In the genomic region with DNA sequence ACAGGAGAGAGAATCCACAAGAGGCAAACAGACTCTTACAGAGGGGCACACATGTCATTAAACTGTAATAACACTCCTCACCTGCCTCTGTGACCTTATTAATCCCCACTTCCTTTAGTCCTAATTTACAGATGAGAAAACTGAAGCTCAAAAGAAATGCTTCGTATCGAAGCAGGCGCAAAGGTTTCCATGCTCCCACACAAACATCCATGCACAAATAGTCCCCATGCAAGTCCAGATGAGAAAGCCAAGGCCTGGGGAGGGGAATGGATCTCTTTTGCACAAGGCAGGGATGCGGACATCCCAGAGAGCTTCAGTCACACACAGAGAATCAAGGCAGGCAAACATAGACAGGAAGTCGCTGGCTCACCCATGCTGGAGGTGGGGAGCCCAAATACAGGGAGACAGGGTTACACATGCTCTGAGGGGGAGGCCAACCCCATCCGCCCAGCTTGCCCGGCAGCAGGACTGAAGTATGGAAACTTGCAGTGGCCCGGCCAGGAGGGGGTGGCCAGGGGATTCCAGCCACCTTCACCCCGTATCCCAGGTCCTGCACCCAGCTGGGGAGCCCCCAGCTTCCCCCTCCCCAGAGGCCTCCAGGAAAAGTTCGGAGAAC, we compare ENCODE assay signal across 9 cellular contexts. TPM values are rescaled to one million over a fixed set of nuclear protein-coding genes. Genes with fewer than 3 reads are reported as not detected.
DNase-seq lines count a peak whose midpoint lies in the region; ATAC-seq, FAIRE-seq and TF ChIP-seq lines count a peak whose summit lies in the region.
"Had no signal": no experiment of that assay in that cellular context is flagged by ENCODE, and none has a peak within 500 bp of the region (broad histone marks: within the 10 kb centered on the region; RNA-seq: fewer than 3 reads in every experiment).

No MANE protein-coding gene starts in this region.

- H3K27me3 Mint-ChIP-seq in CD4-positive, CD25-positive, alpha-beta regulatory T cell, result peaks cover 62% of the 10 kb centered on the region
- H3K27me3 Mint-ChIP-seq in chondrocyte (ENCODE audit: low read depth) (no peaks in the 10 kb centered on the region), nephron (ENCODE audit: low read depth) (peaks cover 30% of the 10 kb centered on the region)

- no peak overlapping the region for H3K4me3 ChIP-seq in CD4-positive, CD25-positive, alpha-beta regulatory T cell (ENCODE audit: low read depth, low read length)

- peaks cover 26% of the 10 kb centered on the region for H3K27me3 ChIP-seq in CD4-positive, CD25-positive, alpha-beta regulatory T cell (ENCODE audit: control insufficient read depth, insufficient read depth, low read length)

- H3K4me3 Mint-ChIP-seq in CD4-positive, CD25-positive, alpha-beta regulatory T cell, result peak overlapping the region in 3 of 4 donors; percentile 54 to 76 (median 71)
- H3K4me3 Mint-ChIP-seq in chondrocyte (ENCODE audit: unreplicated experiment) (peak overlapping the region; percentile 79), nephron (peak overlapping the region; percentile 89 to 94 (median 91))

- peaks cover 3 to 30% (median 13%) of the 10 kb centered on the region in 4 donors for H3K4me1 Mint-ChIP-seq in CD4-positive, CD25-positive, alpha-beta regulatory T cell
- H3K4me1 Mint-ChIP-seq in chondrocyte (ENCODE audit: low read depth), result peaks cover 31% of the 10 kb centered on the region
- peaks cover 26% of the 10 kb centered on the region for H3K4me1 Mint-ChIP-seq in nephron

- no peaks in the 10 kb centered on the region for H3K36me3 ChIP-seq in CD4-positive, CD25-positive, alpha-beta regulatory T cell (ENCODE audit: control insufficient read depth, insufficient read depth, low read length)

- ATAC-seq in CD4-positive, CD25-positive, alpha-beta regulatory T cell (ENCODE audit: low read depth in 2 of 2), result no peak
- no peak for ATAC-seq in GM21825 (IDR thresholded peaks at IDR 0.05; ENCODE audit: unreplicated experiment)

- no peak for DNase-seq in CD4-positive, CD25-positive, alpha-beta regulatory T cell
- DNase-seq in HTR-8/SVneo (ENCODE audit: insufficient read length, low spot score), result peak; percentile 64
- DNase-seq in chondrocyte (ENCODE audit: low spot score), result no peak
- no peak for DNase-seq in RKO (ENCODE audit: low spot score)
- DNase-seq in OCI-M1 (lab: John Stamatoyannopoulos, UW), result no peak
- DNase-seq in glomerular visceral epithelial cell (ENCODE audit: extremely low spot score), result no peak

- no peak overlapping the region for H3K27ac ChIP-seq in CD4-positive, CD25-positive, alpha-beta regulatory T cell (ENCODE audit: insufficient read depth, low read length, poor library complexity, severe bottlenecking)

- H3K9me3 ChIP-seq in CD4-positive, CD25-positive, alpha-beta regulatory T cell (ENCODE audit: control insufficient read depth in 2 of 2, low read length in 2 of 2), result no peaks in the 10 kb centered on the region

- TF ChIP-seq CTCF in chondrocyte (IDR thresholded peaks at IDR 0.05) (no peak), nephron (IDR thresholded peaks at IDR 0.05; ENCODE audit: unreplicated experiment in 3 of 3) (no peak)

- H3K27ac Mint-ChIP-seq in CD4-positive, CD25-positive, alpha-beta regulatory T cell, result no peak overlapping the region
- H3K27ac Mint-ChIP-seq in chondrocyte (ENCODE audit: unreplicated experiment), result peak overlapping the region; percentile 80
- peak overlapping the region; percentile 59 to 91 (median 77) for H3K27ac Mint-ChIP-seq in nephron

- peaks cover 3% of the 10 kb centered on the region for H3K36me3 Mint-ChIP-seq in CD4-positive, CD25-positive, alpha-beta regulatory T cell
- H3K36me3 Mint-ChIP-seq in chondrocyte (ENCODE audit: low read depth) (no peaks in the 10 kb centered on the region), nephron (ENCODE audit: low read depth) (peaks cover 3% of the 10 kb centered on the region)

- H3K4me1 ChIP-seq in CD4-positive, CD25-positive, alpha-beta regulatory T cell (ENCODE audit: control insufficient read depth, insufficient read depth, low read length, poor library complexity, severe bottlenecking), result peaks cover 28% of the 10 kb centered on the region

- FAIRE-seq in HTR-8/SVneo (lab: Jason Lieb, UNC), result peak; percentile 80
- FAIRE-seq: islet of Langerhans had no signal

- peaks cover 0 to 2% (median 0%) of the 10 kb centered on the region in 7 donors for H3K9me3 Mint-ChIP-seq in CD4-positive, CD25-positive, alpha-beta regulatory T cell
- H3K9me3 Mint-ChIP-seq in chondrocyte (ENCODE audit: low read depth) (no peaks in the 10 kb centered on the region), nephron (no peaks in the 10 kb centered on the region)

RNA-seq across cellular contexts. Expression of gene S1PR5, which starts 0.5 kb away (rescaled TPM):
- total RNA-seq in CD4-positive, CD25-positive, alpha-beta regulatory T cell, result not detected
- under 1 TPM in 3 of 4 donors, not detected in 1; 0.17 to 0.31 (median 0.30) TPM for polyA plus RNA-seq in CD4-positive, CD25-positive, alpha-beta regulatory T cell
- total RNA-seq in chondrocyte, result 3.7 to 6.7 TPM (median 6.4 TPM) in 3 replicates

RNA-seq across cellular contexts. Expression of gene KEAP1, which starts 13.6 kb away (rescaled TPM):
- total RNA-seq in CD4-positive, CD25-positive, alpha-beta regulatory T cell, result 26.2 TPM
- polyA plus RNA-seq in CD4-positive, CD25-positive, alpha-beta regulatory T cell, result 10 to 100 TPM; 45.0 to 75.1 (median 56.3) TPM
- total RNA-seq in chondrocyte, result 69.3 to 79.9 TPM (median 70.9 TPM) in 3 replicates

RNA-seq across cellular contexts. Expression of gene ATG4D, which starts 26.9 kb away (rescaled TPM):
- total RNA-seq in CD4-positive, CD25-positive, alpha-beta regulatory T cell, result 62.4 TPM
- 10 to 100 TPM; 14.0 to 17.0 (median 14.7) TPM for polyA plus RNA-seq in CD4-positive, CD25-positive, alpha-beta regulatory T cell
- total RNA-seq in chondrocyte, result 14.8 to 23.2 TPM (median 21.7 TPM) in 3 replicates

RNA-seq across cellular contexts. Expression of gene KRI1, which starts 49.0 kb away (rescaled TPM):
- 34.6 TPM for total RNA-seq in CD4-positive, CD25-positive, alpha-beta regulatory T cell
- polyA plus RNA-seq in CD4-positive, CD25-positive, alpha-beta regulatory T cell, result 10 to 100 TPM in 3 of 4 donors, 1 to 10 TPM in 1; 8.6 to 13.8 (median 12.0) TPM
- total RNA-seq in chondrocyte, result 14.2 to 16.1 TPM (median 15.4 TPM) in 3 replicates

RNA-seq across cellular contexts. Expression of gene CDKN2D, which starts 52.0 kb away (rescaled TPM):
- total RNA-seq in CD4-positive, CD25-positive, alpha-beta regulatory T cell, result 57.0 TPM
- polyA plus RNA-seq in CD4-positive, CD25-positive, alpha-beta regulatory T cell, result 100 to 1,000 TPM in 3 of 4 donors, 10 to 100 TPM in 1; 92.6 to 125 (median 113) TPM
- 8.3 to 12.0 TPM (median 10.4 TPM) in 3 replicates for total RNA-seq in chondrocyte

Comparison
In these comparisons a context has a peak if more than half of its experiments do, and no peak if none do; other contexts are left out.
1. H3K27ac Mint-ChIP-seq: peak in chondrocyte (single experiment) and nephron (3 of 3); none in CD4-positive, CD25-positive, alpha-beta regulatory T cell (0 of 3).
2. Peak in every context shown above with its lines, with median percentiles within 50 percentile points of each other: H3K4me3 Mint-ChIP-seq.